Comparison of ENCODE assay signal across 1 cellular context in the genomic region with DNA sequence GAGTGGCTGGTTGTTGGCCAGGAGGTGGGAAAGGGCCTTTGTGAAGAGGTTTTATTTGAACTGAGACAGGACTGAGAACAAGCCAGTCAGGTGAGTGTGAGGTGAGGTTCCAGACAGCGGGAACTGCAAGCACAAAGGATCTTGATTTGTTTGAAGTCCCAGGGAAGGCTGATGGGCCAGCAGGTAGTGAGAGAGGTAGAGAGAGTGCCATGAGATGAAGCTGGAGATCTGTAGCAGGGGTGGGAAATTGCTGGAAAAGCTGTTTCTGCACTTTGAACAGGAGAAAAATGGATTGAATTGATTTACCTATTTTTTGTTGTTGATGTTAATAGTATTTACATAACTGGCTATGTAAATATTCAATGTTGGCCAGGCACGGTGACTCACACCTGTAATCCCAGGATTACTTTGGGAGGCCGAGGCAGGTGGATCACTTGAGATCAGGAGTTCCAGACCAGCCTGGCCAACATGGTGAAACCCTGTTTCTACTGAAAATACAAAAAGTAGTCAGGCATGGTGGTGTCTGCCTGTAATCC.
TF ChIP-seq lines count a peak whose summit lies in the region.

No MANE protein-coding gene starts in this region.

TF ChIP-seq in HepG2, 621 proteins besides CTCF, POLR2A, EP300 and RAD21 (continues in another document):
- TF ChIP-seq ZNF605 (CRISPR knock-in tag; IDR thresholded peaks at IDR 0.05) (peak; percentile 94), JUN (CRISPR knock-in tag; IDR thresholded peaks at IDR 0.05) (peak; percentile 89), SKI (IDR thresholded peaks at IDR 0.05; ENCODE audit: partially characterized antibody) (peak; percentile 60), ZNF282 (IDR thresholded peaks at IDR 0.05; ENCODE audit: partially characterized antibody) (no peak), KLF9 (CRISPR knock-in tag; IDR thresholded peaks at IDR 0.05; ENCODE audit: low read depth) (no peak), HCFC1 (IDR thresholded peaks at IDR 0.05; ENCODE audit: low read depth, low read length) (no peak), ZNF841 (CRISPR knock-in tag; IDR thresholded peaks at IDR 0.05; ENCODE audit: borderline replicate concordance) (no peak), SIX4 (CRISPR knock-in tag; IDR thresholded peaks at IDR 0.05) (no peak), ZNF546 (CRISPR knock-in tag; conservative IDR thresholded peaks at IDR 0.05) (no peak), REPIN1 (CRISPR knock-in tag; IDR thresholded peaks at IDR 0.05; ENCODE audit: borderline replicate concordance, low read depth) (no peak), SNRNP70 (IDR thresholded peaks at IDR 0.05; ENCODE audit: low read depth, low read length) (no peak), MTF1 (CRISPR knock-in tag; IDR thresholded peaks at IDR 0.05) (no peak), ZNF460 (CRISPR knock-in tag; IDR thresholded peaks at IDR 0.05; ENCODE audit: borderline replicate concordance) (peak; percentile 81; the same call in 1 of the 2 replicates), CHCHD3 (CRISPR knock-in tag; IDR thresholded peaks at IDR 0.05) (no peak), SAP130 (CRISPR knock-in tag; IDR thresholded peaks at IDR 0.05; ENCODE audit: low read depth) (peak; percentile 53), ARNT (IDR thresholded peaks at IDR 0.05) (no peak), NFE2L2 (IDR thresholded peaks at IDR 0.05; ENCODE audit: low read length) (no peak), NR2F2 (IDR thresholded peaks at IDR 0.05; ENCODE audit: borderline replicate concordance, low read depth) (no peak), GFI1 (CRISPR knock-in tag; IDR thresholded peaks at IDR 0.05; ENCODE audit: borderline replicate concordance) (peak; percentile 98), FLYWCH1 (CRISPR knock-in tag; IDR thresholded peaks at IDR 0.05) (no peak), ZNF746 (CRISPR knock-in tag; IDR thresholded peaks at IDR 0.05) (no peak), BRCA1 (CRISPR knock-in tag; IDR thresholded peaks at IDR 0.05) (peak; percentile 23; the same call in 1 of the 2 replicates), SNAPC2 (CRISPR knock-in tag; IDR thresholded peaks at IDR 0.05) (no peak; the same call in 1 of the 2 replicates), ZNF747 (CRISPR knock-in tag; IDR thresholded peaks at IDR 0.05; ENCODE audit: borderline replicate concordance) (no peak; the same call in 1 of the 2 replicates), ZNF335 (CRISPR knock-in tag; IDR thresholded peaks at IDR 0.05) (no peak), MED1 (CRISPR knock-in tag; IDR thresholded peaks at IDR 0.05) (peak; percentile 28), SP4 (CRISPR knock-in tag; IDR thresholded peaks at IDR 0.05) (no peak), NR2C2 (CRISPR knock-in tag; IDR thresholded peaks at IDR 0.05; ENCODE audit: borderline replicate concordance) (no peak; the same call in 1 of the 2 replicates), ZNF768 (CRISPR knock-in tag; IDR thresholded peaks at IDR 0.05) (no peak), SP140L (CRISPR knock-in tag; IDR thresholded peaks at IDR 0.05; ENCODE audit: borderline replicate concordance) (no peak), FOXJ3 (CRISPR knock-in tag; IDR thresholded peaks at IDR 0.05; ENCODE audit: borderline replicate concordance) (no peak), FOXP1 (IDR thresholded peaks at IDR 0.05) (peak; percentile 68), FOXP1 (CRISPR knock-in tag; IDR thresholded peaks at IDR 0.05) (peak; percentile 79), ZMYM4 (CRISPR knock-in tag; IDR thresholded peaks at IDR 0.05) (no peak)
- TF ChIP-seq, protein P1, sequence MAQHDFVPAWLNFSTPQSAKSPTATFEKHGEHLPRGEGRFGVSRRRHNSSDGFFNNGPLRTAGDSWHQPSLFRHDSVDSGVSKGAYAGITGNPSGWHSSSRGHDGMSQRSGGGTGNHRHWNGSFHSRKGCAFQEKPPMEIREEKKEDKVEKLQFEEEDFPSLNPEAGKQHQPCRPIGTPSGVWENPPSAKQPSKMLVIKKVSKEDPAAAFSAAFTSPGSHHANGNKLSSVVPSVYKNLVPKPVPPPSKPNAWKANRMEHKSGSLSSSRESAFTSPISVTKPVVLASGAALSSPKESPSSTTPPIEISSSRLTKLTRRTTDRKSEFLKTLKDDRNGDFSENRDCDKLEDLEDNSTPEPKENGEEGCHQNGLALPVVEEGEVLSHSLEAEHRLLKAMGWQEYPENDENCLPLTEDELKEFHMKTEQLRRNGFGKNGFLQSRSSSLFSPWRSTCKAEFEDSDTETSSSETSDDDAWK (CRISPR knock-in tag; IDR thresholded peaks at IDR 0.05): no peak
- TF ChIP-seq, protein P2, sequence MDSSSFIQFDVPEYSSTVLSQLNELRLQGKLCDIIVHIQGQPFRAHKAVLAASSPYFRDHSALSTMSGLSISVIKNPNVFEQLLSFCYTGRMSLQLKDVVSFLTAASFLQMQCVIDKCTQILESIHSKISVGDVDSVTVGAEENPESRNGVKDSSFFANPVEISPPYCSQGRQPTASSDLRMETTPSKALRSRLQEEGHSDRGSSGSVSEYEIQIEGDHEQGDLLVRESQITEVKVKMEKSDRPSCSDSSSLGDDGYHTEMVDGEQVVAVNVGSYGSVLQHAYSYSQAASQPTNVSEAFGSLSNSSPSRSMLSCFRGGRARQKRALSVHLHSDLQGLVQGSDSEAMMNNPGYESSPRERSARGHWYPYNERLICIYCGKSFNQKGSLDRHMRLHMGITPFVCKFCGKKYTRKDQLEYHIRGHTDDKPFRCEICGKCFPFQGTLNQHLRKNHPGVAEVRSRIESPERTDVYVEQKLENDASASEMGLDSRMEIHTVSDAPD (CRISPR knock-in tag; IDR thresholded peaks at IDR 0.05): no peak
- TF ChIP-seq, protein P3, sequence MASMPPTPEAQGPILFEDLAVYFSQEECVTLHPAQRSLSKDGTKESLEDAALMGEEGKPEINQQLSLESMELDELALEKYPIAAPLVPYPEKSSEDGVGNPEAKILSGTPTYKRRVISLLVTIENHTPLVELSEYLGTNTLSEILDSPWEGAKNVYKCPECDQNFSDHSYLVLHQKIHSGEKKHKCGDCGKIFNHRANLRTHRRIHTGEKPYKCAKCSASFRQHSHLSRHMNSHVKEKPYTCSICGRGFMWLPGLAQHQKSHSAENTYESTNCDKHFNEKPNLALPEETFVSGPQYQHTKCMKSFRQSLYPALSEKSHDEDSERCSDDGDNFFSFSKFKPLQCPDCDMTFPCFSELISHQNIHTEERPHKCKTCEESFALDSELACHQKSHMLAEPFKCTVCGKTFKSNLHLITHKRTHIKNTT (CRISPR knock-in tag; IDR thresholded peaks at IDR 0.05): no peak
- TF ChIP-seq, protein P4, sequence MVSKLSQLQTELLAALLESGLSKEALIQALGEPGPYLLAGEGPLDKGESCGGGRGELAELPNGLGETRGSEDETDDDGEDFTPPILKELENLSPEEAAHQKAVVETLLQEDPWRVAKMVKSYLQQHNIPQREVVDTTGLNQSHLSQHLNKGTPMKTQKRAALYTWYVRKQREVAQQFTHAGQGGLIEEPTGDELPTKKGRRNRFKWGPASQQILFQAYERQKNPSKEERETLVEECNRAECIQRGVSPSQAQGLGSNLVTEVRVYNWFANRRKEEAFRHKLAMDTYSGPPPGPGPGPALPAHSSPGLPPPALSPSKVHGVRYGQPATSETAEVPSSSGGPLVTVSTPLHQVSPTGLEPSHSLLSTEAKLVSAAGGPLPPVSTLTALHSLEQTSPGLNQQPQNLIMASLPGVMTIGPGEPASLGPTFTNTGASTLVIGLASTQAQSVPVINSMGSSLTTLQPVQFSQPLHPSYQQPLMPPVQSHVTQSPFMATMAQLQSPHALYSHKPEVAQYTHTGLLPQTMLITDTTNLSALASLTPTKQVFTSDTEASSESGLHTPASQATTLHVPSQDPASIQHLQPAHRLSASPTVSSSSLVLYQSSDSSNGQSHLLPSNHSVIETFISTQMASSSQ (IDR thresholded peaks at IDR 0.05; ENCODE audit: low read depth): peak; percentile 35; the same call in 1 of the 2 replicates
- TF ChIP-seq, protein P4 (CRISPR knock-in tag; IDR thresholded peaks at IDR 0.05; ENCODE audit: borderline replicate concordance): 0 out of 2 replicates have a peak, but pooled peaks have one; percentile 49
- TF ChIP-seq, protein P5, sequence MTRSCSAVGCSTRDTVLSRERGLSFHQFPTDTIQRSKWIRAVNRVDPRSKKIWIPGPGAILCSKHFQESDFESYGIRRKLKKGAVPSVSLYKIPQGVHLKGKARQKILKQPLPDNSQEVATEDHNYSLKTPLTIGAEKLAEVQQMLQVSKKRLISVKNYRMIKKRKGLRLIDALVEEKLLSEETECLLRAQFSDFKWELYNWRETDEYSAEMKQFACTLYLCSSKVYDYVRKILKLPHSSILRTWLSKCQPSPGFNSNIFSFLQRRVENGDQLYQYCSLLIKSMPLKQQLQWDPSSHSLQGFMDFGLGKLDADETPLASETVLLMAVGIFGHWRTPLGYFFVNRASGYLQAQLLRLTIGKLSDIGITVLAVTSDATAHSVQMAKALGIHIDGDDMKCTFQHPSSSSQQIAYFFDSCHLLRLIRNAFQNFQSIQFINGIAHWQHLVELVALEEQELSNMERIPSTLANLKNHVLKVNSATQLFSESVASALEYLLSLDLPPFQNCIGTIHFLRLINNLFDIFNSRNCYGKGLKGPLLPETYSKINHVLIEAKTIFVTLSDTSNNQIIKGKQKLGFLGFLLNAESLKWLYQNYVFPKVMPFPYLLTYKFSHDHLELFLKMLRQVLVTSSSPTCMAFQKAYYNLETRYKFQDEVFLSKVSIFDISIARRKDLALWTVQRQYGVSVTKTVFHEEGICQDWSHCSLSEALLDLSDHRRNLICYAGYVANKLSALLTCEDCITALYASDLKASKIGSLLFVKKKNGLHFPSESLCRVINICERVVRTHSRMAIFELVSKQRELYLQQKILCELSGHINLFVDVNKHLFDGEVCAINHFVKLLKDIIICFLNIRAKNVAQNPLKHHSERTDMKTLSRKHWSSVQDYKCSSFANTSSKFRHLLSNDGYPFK (CRISPR knock-in tag; IDR thresholded peaks at IDR 0.05; ENCODE audit: borderline replicate concordance): no peak
- TF ChIP-seq, protein P6, sequence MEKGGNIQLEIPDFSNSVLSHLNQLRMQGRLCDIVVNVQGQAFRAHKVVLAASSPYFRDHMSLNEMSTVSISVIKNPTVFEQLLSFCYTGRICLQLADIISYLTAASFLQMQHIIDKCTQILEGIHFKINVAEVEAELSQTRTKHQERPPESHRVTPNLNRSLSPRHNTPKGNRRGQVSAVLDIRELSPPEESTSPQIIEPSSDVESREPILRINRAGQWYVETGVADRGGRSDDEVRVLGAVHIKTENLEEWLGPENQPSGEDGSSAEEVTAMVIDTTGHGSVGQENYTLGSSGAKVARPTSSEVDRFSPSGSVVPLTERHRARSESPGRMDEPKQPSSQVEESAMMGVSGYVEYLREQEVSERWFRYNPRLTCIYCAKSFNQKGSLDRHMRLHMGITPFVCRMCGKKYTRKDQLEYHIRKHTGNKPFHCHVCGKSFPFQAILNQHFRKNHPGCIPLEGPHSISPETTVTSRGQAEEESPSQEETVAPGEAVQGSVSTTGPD (CRISPR knock-in tag; IDR thresholded peaks at IDR 0.05): 0 out of 2 replicates have a peak, but pooled peaks have one; percentile 18
- TF ChIP-seq, protein P7, sequence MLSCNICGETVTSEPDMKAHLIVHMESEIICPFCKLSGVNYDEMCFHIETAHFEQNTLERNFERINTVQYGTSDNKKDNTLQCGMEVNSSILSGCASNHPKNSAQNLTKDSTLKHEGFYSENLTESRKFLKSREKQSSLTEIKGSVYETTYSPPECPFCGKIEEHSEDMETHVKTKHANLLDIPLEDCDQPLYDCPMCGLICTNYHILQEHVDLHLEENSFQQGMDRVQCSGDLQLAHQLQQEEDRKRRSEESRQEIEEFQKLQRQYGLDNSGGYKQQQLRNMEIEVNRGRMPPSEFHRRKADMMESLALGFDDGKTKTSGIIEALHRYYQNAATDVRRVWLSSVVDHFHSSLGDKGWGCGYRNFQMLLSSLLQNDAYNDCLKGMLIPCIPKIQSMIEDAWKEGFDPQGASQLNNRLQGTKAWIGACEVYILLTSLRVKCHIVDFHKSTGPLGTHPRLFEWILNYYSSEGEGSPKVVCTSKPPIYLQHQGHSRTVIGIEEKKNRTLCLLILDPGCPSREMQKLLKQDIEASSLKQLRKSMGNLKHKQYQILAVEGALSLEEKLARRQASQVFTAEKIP (CRISPR knock-in tag; IDR thresholded peaks at IDR 0.05; ENCODE audit: borderline replicate concordance): no peak
- TF ChIP-seq, protein P8, sequence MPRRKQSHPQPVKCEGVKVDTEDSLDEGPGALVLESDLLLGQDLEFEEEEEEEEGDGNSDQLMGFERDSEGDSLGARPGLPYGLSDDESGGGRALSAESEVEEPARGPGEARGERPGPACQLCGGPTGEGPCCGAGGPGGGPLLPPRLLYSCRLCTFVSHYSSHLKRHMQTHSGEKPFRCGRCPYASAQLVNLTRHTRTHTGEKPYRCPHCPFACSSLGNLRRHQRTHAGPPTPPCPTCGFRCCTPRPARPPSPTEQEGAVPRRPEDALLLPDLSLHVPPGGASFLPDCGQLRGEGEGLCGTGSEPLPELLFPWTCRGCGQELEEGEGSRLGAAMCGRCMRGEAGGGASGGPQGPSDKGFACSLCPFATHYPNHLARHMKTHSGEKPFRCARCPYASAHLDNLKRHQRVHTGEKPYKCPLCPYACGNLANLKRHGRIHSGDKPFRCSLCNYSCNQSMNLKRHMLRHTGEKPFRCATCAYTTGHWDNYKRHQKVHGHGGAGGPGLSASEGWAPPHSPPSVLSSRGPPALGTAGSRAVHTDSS (CRISPR knock-in tag; conservative IDR thresholded peaks at IDR 0.05): no peak
- TF ChIP-seq, protein P9, sequence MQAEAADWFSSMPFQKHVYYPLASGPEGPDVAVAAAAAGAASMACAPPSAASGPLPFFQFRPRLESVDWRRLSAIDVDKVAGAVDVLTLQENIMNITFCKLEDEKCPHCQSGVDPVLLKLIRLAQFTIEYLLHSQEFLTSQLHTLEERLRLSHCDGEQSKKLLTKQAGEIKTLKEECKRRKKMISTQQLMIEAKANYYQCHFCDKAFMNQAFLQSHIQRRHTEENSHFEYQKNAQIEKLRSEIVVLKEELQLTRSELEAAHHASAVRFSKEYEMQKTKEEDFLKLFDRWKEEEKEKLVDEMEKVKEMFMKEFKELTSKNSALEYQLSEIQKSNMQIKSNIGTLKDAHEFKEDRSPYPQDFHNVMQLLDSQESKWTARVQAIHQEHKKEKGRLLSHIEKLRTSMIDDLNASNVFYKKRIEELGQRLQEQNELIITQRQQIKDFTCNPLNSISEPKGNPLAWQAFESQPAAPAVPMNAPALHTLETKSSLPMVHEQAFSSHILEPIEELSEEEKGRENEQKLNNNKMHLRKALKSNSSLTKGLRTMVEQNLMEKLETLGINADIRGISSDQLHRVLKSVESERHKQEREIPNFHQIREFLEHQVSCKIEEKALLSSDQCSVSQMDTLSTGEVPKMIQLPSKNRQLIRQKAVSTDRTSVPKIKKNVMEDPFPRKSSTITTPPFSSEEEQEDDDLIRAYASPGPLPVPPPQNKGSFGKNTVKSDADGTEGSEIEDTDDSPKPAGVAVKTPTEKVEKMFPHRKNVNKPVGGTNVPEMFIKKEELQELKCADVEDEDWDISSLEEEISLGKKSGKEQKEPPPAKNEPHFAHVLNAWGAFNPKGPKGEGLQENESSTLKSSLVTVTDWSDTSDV (CRISPR knock-in tag; IDR thresholded peaks at IDR 0.05): no peak
